Comparison of ENCODE assay signal across 1 cellular context in genomic region chr2:12547771-12548170, GRCh38.
TF ChIP-seq lines count a peak whose summit lies in the region.

No MANE protein-coding gene starts in this region.

TF ChIP-seq in SK-N-SH treated with all-trans-retinoic acid at 6 μM for 48 hours, 23 proteins besides CTCF, POLR2A, EP300 and RAD21 (continued from another document):
- TF ChIP-seq, protein P1, sequence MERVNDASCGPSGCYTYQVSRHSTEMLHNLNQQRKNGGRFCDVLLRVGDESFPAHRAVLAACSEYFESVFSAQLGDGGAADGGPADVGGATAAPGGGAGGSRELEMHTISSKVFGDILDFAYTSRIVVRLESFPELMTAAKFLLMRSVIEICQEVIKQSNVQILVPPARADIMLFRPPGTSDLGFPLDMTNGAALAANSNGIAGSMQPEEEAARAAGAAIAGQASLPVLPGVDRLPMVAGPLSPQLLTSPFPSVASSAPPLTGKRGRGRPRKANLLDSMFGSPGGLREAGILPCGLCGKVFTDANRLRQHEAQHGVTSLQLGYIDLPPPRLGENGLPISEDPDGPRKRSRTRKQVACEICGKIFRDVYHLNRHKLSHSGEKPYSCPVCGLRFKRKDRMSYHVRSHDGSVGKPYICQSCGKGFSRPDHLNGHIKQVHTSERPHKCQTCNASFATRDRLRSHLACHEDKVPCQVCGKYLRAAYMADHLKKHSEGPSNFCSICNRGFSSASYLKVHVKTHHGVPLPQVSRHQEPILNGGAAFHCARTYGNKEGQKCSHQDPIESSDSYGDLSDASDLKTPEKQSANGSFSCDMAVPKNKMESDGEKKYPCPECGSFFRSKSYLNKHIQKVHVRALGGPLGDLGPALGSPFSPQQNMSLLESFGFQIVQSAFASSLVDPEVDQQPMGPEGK (CRISPR knock-in tag; IDR thresholded peaks at IDR 0.05; ENCODE audit: borderline replicate concordance): no peak
- TF ChIP-seq OSR1 (CRISPR knock-in tag; IDR thresholded peaks at IDR 0.05): no peak
- no peak for TF ChIP-seq CSDC2 (CRISPR knock-in tag; IDR thresholded peaks at IDR 0.05)
- no peak for TF ChIP-seq TOX (CRISPR knock-in tag; IDR thresholded peaks at IDR 0.05; ENCODE audit: borderline replicate concordance)
TF ChIP-seq in SK-N-SH treated with all-trans-retinoic acid at 6 μM for 48 hours: peak in this region for 0.
